ENCODE assay signal across 1 cellular context in genomic region chr20:32580194-32580593, GRCh38.
A peak's percentile ranks its signal among the peaks of the same experiment; 100 is the strongest.
TF ChIP-seq lines count a peak whose summit lies in the region.

No MANE protein-coding gene starts in this region.

TF ChIP-seq in HepG2, 621 proteins besides CTCF, POLR2A, EP300 and RAD21 (continued from another document):
- TF ChIP-seq GPBP1L1 (CRISPR knock-in tag; IDR thresholded peaks at IDR 0.05) (no peak), HNRNPH1 (optimal IDR thresholded peaks at IDR 0.05; ENCODE audit: low read depth, low read length) (no peak), ZNF280D (CRISPR knock-in tag; IDR thresholded peaks at IDR 0.05) (0 out of 2 replicates have a peak, but pooled peaks have one; percentile 15), ZNF253 (CRISPR knock-in tag; IDR thresholded peaks at IDR 0.05; ENCODE audit: borderline replicate concordance) (no peak), ZKSCAN5 (CRISPR knock-in tag; IDR thresholded peaks at IDR 0.05) (no peak), FOXK2 (IDR thresholded peaks at IDR 0.05) (no peak), FOXC1 (CRISPR knock-in tag; IDR thresholded peaks at IDR 0.05; ENCODE audit: borderline replicate concordance) (no peak), ZNF225 (CRISPR knock-in tag; IDR thresholded peaks at IDR 0.05) (no peak), RFXANK (CRISPR knock-in tag; IDR thresholded peaks at IDR 0.05) (no peak), MTA1 (CRISPR knock-in tag; IDR thresholded peaks at IDR 0.05; ENCODE audit: borderline replicate concordance) (no peak), ZNF44 (CRISPR knock-in tag; IDR thresholded peaks at IDR 0.05) (no peak), GMEB1 (CRISPR knock-in tag; IDR thresholded peaks at IDR 0.05; ENCODE audit: borderline replicate concordance) (no peak), CSRNP2 (CRISPR knock-in tag; conservative IDR thresholded peaks at IDR 0.05; ENCODE audit: low read depth) (no peak), REST (IDR thresholded peaks at IDR 0.05; ENCODE audit: borderline replicate concordance in 1 of 2, low read depth in 1 of 2, low read length in 2 of 2) (no peak), POLR2G (IDR thresholded peaks at IDR 0.05; ENCODE audit: low read depth, low read length) (no peak), THYN1 (CRISPR knock-in tag; IDR thresholded peaks at IDR 0.05; ENCODE audit: borderline replicate concordance, low read depth) (no peak), ZSCAN29 (CRISPR knock-in tag; conservative IDR thresholded peaks at IDR 0.05) (no peak), ZNF577 (CRISPR knock-in tag; IDR thresholded peaks at IDR 0.05; ENCODE audit: borderline replicate concordance, low read depth) (no peak), YEATS2 (CRISPR knock-in tag; IDR thresholded peaks at IDR 0.05; ENCODE audit: borderline replicate concordance) (no peak), RXRB (CRISPR knock-in tag; IDR thresholded peaks at IDR 0.05; ENCODE audit: borderline replicate concordance) (no peak), TFAP4 (IDR thresholded peaks at IDR 0.05; ENCODE audit: borderline replicate concordance, low read depth) (no peak), ARHGAP35 (CRISPR knock-in tag; IDR thresholded peaks at IDR 0.05; ENCODE audit: borderline replicate concordance) (no peak), HDAC2 (CRISPR knock-in tag; IDR thresholded peaks at IDR 0.05) (peak; percentile 4; the same call in 1 of the 2 replicates), ZNF556 (CRISPR knock-in tag; IDR thresholded peaks at IDR 0.05; ENCODE audit: borderline replicate concordance) (0 out of 2 replicates have a peak, but pooled peaks have one; percentile 79), ZNF883 (CRISPR knock-in tag; IDR thresholded peaks at IDR 0.05; ENCODE audit: not compliant biosample characterization) (no peak), RBM39 (IDR thresholded peaks at IDR 0.05; ENCODE audit: low read depth, low read length, poor library complexity, severe bottlenecking) (no peak), ZNF746 (CRISPR knock-in tag; IDR thresholded peaks at IDR 0.05) (no peak), RFX5 (IDR thresholded peaks at IDR 0.05; ENCODE audit: low read depth, low read length) (no peak), ZNF672 (CRISPR knock-in tag; IDR thresholded peaks at IDR 0.05) (no peak), TFDP1 (CRISPR knock-in tag; IDR thresholded peaks at IDR 0.05; ENCODE audit: borderline replicate concordance) (peak; percentile 62; the same call in 1 of the 2 replicates)
- TF ChIP-seq, protein P1, sequence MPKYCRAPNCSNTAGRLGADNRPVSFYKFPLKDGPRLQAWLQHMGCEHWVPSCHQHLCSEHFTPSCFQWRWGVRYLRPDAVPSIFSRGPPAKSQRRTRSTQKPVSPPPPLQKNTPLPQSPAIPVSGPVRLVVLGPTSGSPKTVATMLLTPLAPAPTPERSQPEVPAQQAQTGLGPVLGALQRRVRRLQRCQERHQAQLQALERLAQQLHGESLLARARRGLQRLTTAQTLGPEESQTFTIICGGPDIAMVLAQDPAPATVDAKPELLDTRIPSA (CRISPR knock-in tag; IDR thresholded peaks at IDR 0.05; ENCODE audit: borderline replicate concordance): no peak
